9 cellular contexts compared by ENCODE assay signal in the genomic region with DNA sequence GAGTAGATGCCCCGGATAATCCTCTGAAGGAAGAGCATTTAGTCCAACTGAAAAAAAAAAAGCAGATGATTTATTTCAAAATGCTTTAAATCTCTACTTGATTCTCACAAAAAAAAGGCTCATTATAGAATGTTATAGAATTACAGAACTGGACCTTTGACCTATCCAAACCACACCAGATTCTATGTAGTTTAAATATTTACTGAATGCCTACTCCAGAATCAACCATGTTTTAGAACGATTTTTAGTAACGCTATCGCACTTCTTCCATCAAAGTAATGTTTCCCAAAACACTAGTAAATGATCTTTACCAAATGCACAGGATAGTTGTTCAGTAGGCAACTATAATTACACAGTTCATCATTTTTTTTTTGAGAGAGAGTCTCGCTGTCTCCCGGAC. TPM values are rescaled to one million over a fixed set of nuclear protein-coding genes. Genes with fewer than 3 reads are reported as not detected.
A peak's percentile ranks its signal among the peaks of the same experiment; 100 is the strongest.
DNase-seq lines count a peak whose midpoint lies in the region; ATAC-seq and TF ChIP-seq lines count a peak whose summit lies in the region.
"Had no signal": no experiment of that assay in that cellular context is flagged by ENCODE, and none has a peak within 500 bp of the region (broad histone marks: within the 10 kb centered on the region; RNA-seq: fewer than 3 reads in every experiment).

No MANE protein-coding gene starts in this region.

- H2BK5ac ChIP-seq in trophoblast cell (ENCODE audit: low read depth, low read length, poor library complexity): no peak overlapping the region

- H3K4me2 ChIP-seq in OCI-LY7 (ENCODE audit: low read length): peak overlapping the region; percentile 76
- H3K4me2 ChIP-seq in trophoblast cell (ENCODE audit: low read length): no peak overlapping the region

- no peak overlapping the region for H3K18ac ChIP-seq in trophoblast cell (ENCODE audit: low read length)

- H4K8ac ChIP-seq in trophoblast cell (ENCODE audit: low read depth, low read length): no peak overlapping the region

- no TSS peak for BruUV-seq in OCI-LY7 (replicated peaks; lab: Mats Ljungman, UMichigan)

- H3K23ac ChIP-seq in trophoblast cell (ENCODE audit: low read length): no peak overlapping the region

- no peaks in the 10 kb centered on the region for H3K9me2 ChIP-seq in OCI-LY7 (ENCODE audit: insufficient read depth, low read length)

- H4K20me1 ChIP-seq in OCI-LY7 (ENCODE audit: insufficient read depth, low read length): peaks cover 41% of the 10 kb centered on the region

- H3K4me1 ChIP-seq in OCI-LY7 (ENCODE audit: insufficient read depth, low read length, poor library complexity, severe bottlenecking) (peaks cover 45% of the 10 kb centered on the region), trophoblast cell (ENCODE audit: control insufficient read depth in 1 of 2, insufficient read depth in 2 of 2, low read length in 2 of 2) (peaks cover 0 to 7% of the 10 kb centered on the region in 2 experiments)
- H3K4me1 ChIP-seq in effector memory CD4-positive, alpha-beta T cell (ENCODE audit: control insufficient read depth, insufficient read depth, low read length, poor library complexity, severe bottlenecking): peaks cover 19% of the 10 kb centered on the region

- peaks cover 54% of the 10 kb centered on the region for H3K4me1 Mint-ChIP-seq in T-helper 2 cell treated with Interferon-gamma antibody and Interleukin-4, amounts not matched to agents 5 μg/mL and 100 μg/mL, for 36 hours (ENCODE audit: low read depth)

- H3K9me3 ChIP-seq in OCI-LY7 (ENCODE audit: low read length) (no peaks in the 10 kb centered on the region), trophoblast cell (ENCODE audit: insufficient read depth, low read depth, low read length) (no peaks in the 10 kb centered on the region)
- no peaks in the 10 kb centered on the region for H3K9me3 ChIP-seq in effector memory CD4-positive, alpha-beta T cell (ENCODE audit: control insufficient read depth, low read length)

- H2AFZ ChIP-seq in OCI-LY7 (ENCODE audit: low read length): no peak overlapping the region
- no peak overlapping the region for H2AFZ ChIP-seq in trophoblast cell (ENCODE audit: insufficient read depth, low read length, poor library complexity)
- H2AFZ ChIP-seq: parathyroid adenoma had no signal

- H2BK12ac ChIP-seq in trophoblast cell (ENCODE audit: low read length): no peak overlapping the region

- peaks cover 60% of the 10 kb centered on the region for H3K79me2 ChIP-seq in OCI-LY7 (ENCODE audit: insufficient read depth, low read depth, low read length)
- peaks cover 16% of the 10 kb centered on the region for H3K79me2 ChIP-seq in trophoblast cell (ENCODE audit: control insufficient read depth, insufficient read depth, low read length, poor library complexity)

- WGBS in trophoblast cell (ENCODE audit: extremely low coverage, insufficient coverage, insufficient read length): no CpG with 5 or more reads among the region's 6 CpGs

- intact Hi-C loops in OCI-LY7 (cut with micrococcal nuclease; ENCODE audit: unreplicated experiment): no loop called here

- H3K27ac ChIP-seq in OCI-LY7 (ENCODE audit: low read depth, low read length, poor library complexity, severe bottlenecking) (peak overlapping the region; percentile 74), trophoblast cell (ENCODE audit: low read depth, low read length) (no peak overlapping the region)
- H3K27ac ChIP-seq in effector memory CD4-positive, alpha-beta T cell (ENCODE audit: insufficient read depth, low read length, poor library complexity, severe bottlenecking): no peak overlapping the region
- H3K27ac ChIP-seq: parathyroid adenoma had no signal

- peak overlapping the region; percentile 96 for H3K4me3 ChIP-seq in OCI-LY7 (ENCODE audit: low read depth, low read length, poor library complexity, severe bottlenecking)
- peak overlapping the region; percentile 95 for H3K4me3 ChIP-seq in effector memory CD4-positive, alpha-beta T cell (ENCODE audit: insufficient read depth, low read depth, low read length, poor library complexity, severe bottlenecking)
- H3K4me3 ChIP-seq in trophoblast cell (ENCODE audit: low read depth, low read length): no peak overlapping the region

- H3K36me3 ChIP-seq in OCI-LY7 (ENCODE audit: insufficient read depth, low read length): peaks cover 71% of the 10 kb centered on the region
- peaks cover 26% of the 10 kb centered on the region for H3K36me3 ChIP-seq in effector memory CD4-positive, alpha-beta T cell (ENCODE audit: control insufficient read depth, insufficient read depth, low read length)
- peaks cover 14 to 17% of the 10 kb centered on the region in 2 experiments for H3K36me3 ChIP-seq in trophoblast cell (ENCODE audit: control insufficient read depth in 1 of 2, insufficient read depth in 2 of 2, low read length in 2 of 2)

- CTCF ChIA-PET in OCI-LY7 (lab: Charles Lee; ENCODE audit: unreplicated experiment): no interaction called here

- no peak overlapping the region for H3K14ac ChIP-seq in trophoblast cell (ENCODE audit: low read length)

- H3K27me3 ChIP-seq in effector memory CD4-positive, alpha-beta T cell (replicated peaks; ENCODE audit: control insufficient read depth, insufficient read depth, low read length, poor library complexity, severe bottlenecking): no peaks in the 10 kb centered on the region
- H3K27me3 ChIP-seq in trophoblast cell (ENCODE audit: insufficient read depth, low read length): no peaks in the 10 kb centered on the region

- H3K9ac ChIP-seq in trophoblast cell (ENCODE audit: low read length): no peak overlapping the region
- H3K9ac ChIP-seq: parathyroid adenoma had no signal

- no peak overlapping the region for H2AK5ac ChIP-seq in trophoblast cell (ENCODE audit: low read length)

- H3K36me3 Mint-ChIP-seq in T-helper 2 cell treated with Interferon-gamma antibody and Interleukin-4, amounts not matched to agents 5 μg/mL and 100 μg/mL, for 36 hours (ENCODE audit: low read depth): peaks cover 53% of the 10 kb centered on the region

- no peak for ATAC-seq in HG02798 (IDR thresholded peaks at IDR 0.05; ENCODE audit: poor library complexity, unreplicated experiment)

- H3K27ac Mint-ChIP-seq in T-helper 2 cell treated with Interferon-gamma antibody and Interleukin-4, amounts not matched to agents 5 μg/mL and 100 μg/mL, for 36 hours: peak overlapping the region; percentile 84

- no peak overlapping the region for H4K91ac ChIP-seq in trophoblast cell (ENCODE audit: low read depth, low read length)

- peak overlapping the region; percentile 37 for H3K4ac ChIP-seq in trophoblast cell (ENCODE audit: low read depth, low read length)

- no peak overlapping the region for H4K12ac ChIP-seq in trophoblast cell (ENCODE audit: low read depth, low read length)

- POLR2A ChIA-PET in OCI-LY7 (lab: Charles Lee): interaction anchor here (4.6 kb wide), 1 partner anchor 11 kb away, joined by 32 read pairs; no protein-coding TSS in a partner anchor

- H2BK120ac ChIP-seq in trophoblast cell (ENCODE audit: insufficient read depth, low read length, poor library complexity): no peak overlapping the region

- peaks cover 5% of the 10 kb centered on the region for H3K27me3 Mint-ChIP-seq in T-helper 2 cell treated with Interferon-gamma antibody and Interleukin-4, amounts not matched to agents 5 μg/mL and 100 μg/mL, for 36 hours (ENCODE audit: low read depth)

- no peak for DNase-seq in T-helper 2 cell treated with Interferon-gamma antibody and Interleukin-4, amounts not matched to agents 5 μg/mL and 100 μg/mL, for 36 hours (ENCODE audit: low spot score)
- no peak for DNase-seq in T-helper 2 cell
- no peak for DNase-seq in OCI-LY7 (ENCODE audit: low spot score)
- no peak for DNase-seq in effector memory CD4-positive, alpha-beta T cell
- DNase-seq in trophoblast cell: no peak
- DNase-seq in DMS53 (lab: John Stamatoyannopoulos, UW): no peak
- no peak for DNase-seq in stimulated activated CD8-positive, alpha-beta memory T cell treated with anti-CD3 and anti-CD28 coated beads, Interleukin-4, amount 100 ng/mL, for 48 hours

- no peak for TF ChIP-seq CTCF in OCI-LY7 (conservative IDR thresholded peaks at IDR 0.05; ENCODE audit: low read length)

- H3K9me3 Mint-ChIP-seq in T-helper 2 cell treated with Interferon-gamma antibody and Interleukin-4, amounts not matched to agents 5 μg/mL and 100 μg/mL, for 36 hours: no peaks in the 10 kb centered on the region

- peaks cover 7% of the 10 kb centered on the region for H3K79me1 ChIP-seq in trophoblast cell (ENCODE audit: low read length)

- H3K4me3 Mint-ChIP-seq in T-helper 2 cell treated with Interferon-gamma antibody and Interleukin-4, amounts not matched to agents 5 μg/mL and 100 μg/mL, for 36 hours: peak overlapping the region; percentile 88

RNA-seq across cellular contexts. Expression of a gene that starts 2.6 kb away (rescaled TPM):
- 3,800 and 6,504 TPM in 2 replicates for total RNA-seq in OCI-LY7 (2014; rRNA removed; shearing (Covaris generic))
- total RNA-seq in OCI-LY7 (2022): 2,010 and 2,518 TPM in 2 replicates
- polyA plus RNA-seq in trophoblast cell (2013): 13,391 and 13,743 TPM in 2 replicates

RNA-seq across cellular contexts. Expression of a gene that starts 15.1 kb away (rescaled TPM):
- total RNA-seq in OCI-LY7 (2014; rRNA removed; shearing (Covaris generic)): 83.4 and 89.8 TPM in 2 replicates
- total RNA-seq in OCI-LY7 (2022): 73.0 and 80.3 TPM in 2 replicates
- polyA plus RNA-seq in trophoblast cell (2013): 12.6 and 13.5 TPM in 2 replicates

RNA-seq across cellular contexts. Expression of a gene that starts 36.8 kb away (rescaled TPM):
- 257 and 441 TPM in 2 replicates for total RNA-seq in OCI-LY7 (2014; rRNA removed; shearing (Covaris generic))
- 306 and 313 TPM in 2 replicates for total RNA-seq in OCI-LY7 (2022)
- 509 and 527 TPM in 2 replicates for polyA plus RNA-seq in trophoblast cell (2013)

RNA-seq across cellular contexts. Expression of a gene that starts 37.0 kb away (rescaled TPM):
- 79.3 and 83.5 TPM in 2 replicates for total RNA-seq in OCI-LY7 (2014; rRNA removed; shearing (Covaris generic))
- 70.0 and 71.7 TPM in 2 replicates for total RNA-seq in OCI-LY7 (2022)
- 18.0 and 18.4 TPM in 2 replicates for polyA plus RNA-seq in trophoblast cell (2013)

RNA-seq across cellular contexts. Expression of a gene that starts 51.4 kb away (rescaled TPM):
- total RNA-seq in OCI-LY7 (2014; rRNA removed; shearing (Covaris generic)): 14.7 and 17.2 TPM in 2 replicates
- 9.7 and 11.6 TPM in 2 replicates for total RNA-seq in OCI-LY7 (2022)
- polyA plus RNA-seq in trophoblast cell (2013): 6.2 and 6.3 TPM in 2 replicates
